8 cellular contexts compared by ENCODE assay signal in the genomic region with DNA sequence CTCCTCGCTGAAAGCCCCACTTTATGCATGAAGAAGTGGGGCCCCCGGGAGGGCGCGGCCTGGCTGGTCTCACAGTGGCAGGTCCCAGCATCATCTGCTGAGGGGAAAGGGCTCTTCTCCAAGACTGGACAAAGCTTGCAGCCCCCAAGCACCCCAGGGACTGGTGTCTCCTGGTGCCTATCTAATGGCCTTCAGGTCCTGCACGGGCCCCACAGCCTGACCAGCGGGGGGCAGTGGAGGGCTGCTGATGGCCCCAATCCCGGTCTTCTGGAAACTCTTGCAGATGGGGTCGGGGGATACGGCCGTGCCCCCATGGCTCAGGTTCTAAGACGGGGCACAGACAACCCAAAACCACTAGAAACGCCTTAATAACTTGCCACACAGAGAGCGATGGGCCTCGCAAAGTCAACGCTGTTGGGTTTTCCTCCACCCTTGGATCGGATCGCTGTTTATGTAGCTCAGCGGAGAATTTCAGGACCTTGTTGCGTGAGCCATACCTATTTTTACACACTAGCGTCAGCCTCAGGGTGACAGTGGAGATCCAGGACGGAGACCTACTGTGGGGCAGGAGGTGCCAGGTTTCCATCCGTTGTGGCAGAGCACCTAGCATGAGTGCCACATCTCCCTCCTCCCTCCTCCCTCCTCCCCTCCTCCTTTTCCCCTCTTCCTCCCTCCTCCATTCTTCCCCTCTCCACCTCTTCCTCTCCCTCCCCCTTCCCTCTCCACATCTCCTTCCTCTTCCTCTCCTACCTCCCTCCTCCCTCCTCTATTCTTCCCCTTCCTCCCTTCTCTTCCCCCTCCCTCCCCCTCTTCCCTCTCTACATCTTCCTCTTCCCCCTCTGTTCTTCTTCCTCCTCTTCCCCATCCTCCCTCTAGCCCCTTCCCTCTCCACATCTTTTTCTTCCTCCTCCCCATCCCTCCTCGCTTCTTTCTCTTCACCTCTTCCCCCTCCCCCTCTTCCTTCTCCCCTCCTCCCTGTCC.
DNase-seq lines count a peak whose midpoint lies in the region; ATAC-seq, FAIRE-seq and TF ChIP-seq lines count a peak whose summit lies in the region.

No MANE protein-coding gene starts in this region.

- TF ChIP-seq EP300 in GM12878 (IDR thresholded peaks at IDR 0.05; ENCODE audit: borderline replicate concordance in 1 of 2, control insufficient read depth in 1 of 2, low read depth in 2 of 2, low read length in 2 of 2), result no peak

- CTCF ChIA-PET in BJ (lab: Yijun Ruan, JAX) (interaction anchor here (0.6 to 1.8 kb wide), 9 partner anchors 14 to 212 kb away, joined by 3 to 8 read pairs (median 4); no protein-coding TSS in a partner anchor), GM12878 (lab: Yijun Ruan, JAX) (interaction anchor here (1.2 kb wide), 1 partner anchor 104 kb away, joined by 3 read pairs; no protein-coding TSS in a partner anchor)

- no peak for DNase-seq in BJ (ENCODE audit: low read depth)
- peak; percentile 52 for DNase-seq in HuH-7.5 (ENCODE audit: low spot score)
- DNase-seq in GM12878 (ENCODE audit: low read depth, low spot score), result no peak
- DNase-seq in kidney epithelial cell (ENCODE audit: low read depth), result no peak
- peak; percentile 85 for DNase-seq in upper lobe of right lung
- DNase-seq in GM19239 (ENCODE audit: insufficient read length, low spot score), result no peak
- DNase-seq in KG1 (lab: John Stamatoyannopoulos, UW), result no peak

- H3K27ac ChIP-seq in GM12878 (ENCODE audit: control insufficient read depth, insufficient read depth) (no peak overlapping the region), upper lobe of right lung (no peak overlapping the region)

- intact Hi-C loops in GM12878 (cut with micrococcal nuclease; ENCODE audit: unreplicated experiment), result loop anchor here (5.0 kb wide), 1 partner anchor 128 kb away; no protein-coding TSS in a partner anchor
- intact Hi-C loops in upper lobe of right lung (cut with DNase I), result loop anchor here (5.0 kb wide), 1 partner anchor 128 kb away; no protein-coding TSS in a partner anchor

- no peak overlapping the region for H3K9ac ChIP-seq in GM12878 (ENCODE audit: control insufficient read depth, insufficient read depth, low read length)

- H3K4me1 ChIP-seq in GM12878 (ENCODE audit: control insufficient read depth, insufficient read depth, low read length) (no peaks in the 10 kb centered on the region), upper lobe of right lung (peaks cover 5% of the 10 kb centered on the region)

- FAIRE-seq in GM12878 (lab: Jason Lieb, UNC) (no peak), GM19239 (lab: Jason Lieb, UNC) (no peak)

- H4K20me1 ChIP-seq in GM12878 (ENCODE audit: control insufficient read depth, insufficient read depth), result no peaks in the 10 kb centered on the region

- no peak; the same call in 2 of the 3 replicates for ATAC-seq in GM12878
- ATAC-seq in upper lobe of right lung, result peak; percentile 87
- ATAC-seq in GM18868 (IDR thresholded peaks at IDR 0.05; ENCODE audit: unreplicated experiment), result no peak

- BruUV-seq in GM12878 (replicated peaks; lab: Mats Ljungman, UMichigan), result no TSS peak

- H3K9me3 ChIP-seq in GM12878 (replicated peaks; ENCODE audit: control insufficient read depth, insufficient read depth, low read length) (no peaks in the 10 kb centered on the region), upper lobe of right lung (no peaks in the 10 kb centered on the region)

- in situ Hi-C loops in GM12878 (cut with MboI), result no loop called here

- no peak for TF ChIP-seq POLR2A in GM12878 (IDR thresholded peaks at IDR 0.05; ENCODE audit: low read depth, low read length)

- RAD21 ChIA-PET in GM12878 (lab: Charles Lee; ENCODE audit: unreplicated experiment), result no interaction called here

- SMC1A ChIA-PET in GM12878 (lab: Charles Lee; ENCODE audit: uncharacterized antibody, unreplicated experiment), result no interaction called here

- TF ChIP-seq CTCF in BJ (IDR thresholded peaks at IDR 0.05; ENCODE audit: insufficient read depth, low read depth, low read length) (peak; percentile 66), GM12878 (IDR thresholded peaks at IDR 0.05 in 2 of 3, conservative IDR thresholded peaks at IDR 0.05 in 1 of 3; ENCODE audit: control insufficient read depth in 2 of 3, extremely low read depth in 1 of 3, insufficient read depth in 1 of 3, low read depth in 3 of 3, low read length in 3 of 3) (peak; percentile 4 to 33 (median 13); a peak in 2 of 6 replicates), kidney epithelial cell (IDR thresholded peaks at IDR 0.05; ENCODE audit: insufficient read depth, low read length, poor library complexity, severe bottlenecking) (peak; percentile 71), upper lobe of right lung (IDR thresholded peaks at IDR 0.05) (peak; percentile 81)

- H3K27me3 ChIP-seq in BJ (ENCODE audit: control insufficient read depth, insufficient read depth, low read length) (no peaks in the 10 kb centered on the region), GM12878 (replicated peaks in 1 of 2; ENCODE audit: control insufficient read depth in 2 of 2, insufficient read depth in 2 of 2, low read length in 1 of 2) (no peaks in the 10 kb centered on the region; a peak in 1 of 4 replicates), kidney epithelial cell (ENCODE audit: control insufficient read depth, insufficient read depth, low read length) (peaks cover 5% of the 10 kb centered on the region), upper lobe of right lung (no peaks in the 10 kb centered on the region)

- H2AFZ ChIP-seq in GM12878 (ENCODE audit: control insufficient read depth, low read depth, low read length), result no peak overlapping the region

- POLR2A ChIA-PET in BJ (lab: Charles Lee), result no interaction called here
- POLR2A ChIA-PET in GM12878 (lab: Charles Lee), result no interaction called here

- H3K4me2 ChIP-seq in GM12878 (ENCODE audit: control insufficient read depth, insufficient read depth), result no peak overlapping the region

- peak; percentile 32 for TF ChIP-seq RAD21 in GM12878 (IDR thresholded peaks at IDR 0.05; ENCODE audit: insufficient read depth, low read depth, low read length)

- H3K79me2 ChIP-seq in GM12878 (ENCODE audit: control insufficient read depth, insufficient read depth, low read length), result no peaks in the 10 kb centered on the region

- H3K4me3 ChIP-seq in BJ (ENCODE audit: low read depth, low read length) (no peak overlapping the region), GM12878 (no peak overlapping the region), kidney epithelial cell (ENCODE audit: low read depth, low read length) (no peak overlapping the region), upper lobe of right lung (no peak overlapping the region)

- no peaks in the 10 kb centered on the region for H3K36me3 ChIP-seq in BJ (ENCODE audit: control insufficient read depth, insufficient read depth, low read length)
- H3K36me3 ChIP-seq in GM12878 (ENCODE audit: control insufficient read depth in 2 of 2, insufficient read depth in 2 of 2, low read length in 1 of 2), result no peaks in the 10 kb centered on the region
- no peaks in the 10 kb centered on the region for H3K36me3 ChIP-seq in kidney epithelial cell (ENCODE audit: control insufficient read depth, insufficient read depth, low read length)
- H3K36me3 ChIP-seq in upper lobe of right lung, result no peaks in the 10 kb centered on the region

- 43% methylated on average over 23 of the region's 23 CpGs for WGBS in GM12878 (ENCODE audit: insufficient coverage, insufficient replicate concordance, low lambda C conversion rate, missing lambda C conversion rate)

TF ChIP-seq in GM12878, 131 proteins besides CTCF, POLR2A, EP300 and RAD21:
- TF ChIP-seq ETV6 (conservative IDR thresholded peaks at IDR 0.05 in 1 of 2, IDR thresholded peaks at IDR 0.05 in 1 of 2; ENCODE audit: borderline replicate concordance in 1 of 2, low read depth in 1 of 2) (no peak), SRF (IDR thresholded peaks at IDR 0.05; ENCODE audit: low read depth in 2 of 2, low read length in 2 of 2) (no peak), GABPA (IDR thresholded peaks at IDR 0.05; ENCODE audit: low read depth) (no peak), FOS (IDR thresholded peaks at IDR 0.05; ENCODE audit: borderline replicate concordance, extremely low read depth, insufficient read length) (no peak), IRF4 (IDR thresholded peaks at IDR 0.05; ENCODE audit: low read depth, low read length) (no peak), WRNIP1 (IDR thresholded peaks at IDR 0.05; ENCODE audit: borderline replicate concordance, low read depth, low read length) (no peak), ZNF384 (IDR thresholded peaks at IDR 0.05; ENCODE audit: borderline replicate concordance, low read depth, low read length) (no peak), KLF5 (IDR thresholded peaks at IDR 0.05; ENCODE audit: partially characterized antibody) (no peak), RBBP5 (conservative IDR thresholded peaks at IDR 0.05) (no peak), BACH1 (IDR thresholded peaks at IDR 0.05; ENCODE audit: borderline replicate concordance) (no peak), TAF1 (IDR thresholded peaks at IDR 0.05; ENCODE audit: borderline replicate concordance, low read depth, low read length) (no peak)
- TF ChIP-seq, protein P1, sequence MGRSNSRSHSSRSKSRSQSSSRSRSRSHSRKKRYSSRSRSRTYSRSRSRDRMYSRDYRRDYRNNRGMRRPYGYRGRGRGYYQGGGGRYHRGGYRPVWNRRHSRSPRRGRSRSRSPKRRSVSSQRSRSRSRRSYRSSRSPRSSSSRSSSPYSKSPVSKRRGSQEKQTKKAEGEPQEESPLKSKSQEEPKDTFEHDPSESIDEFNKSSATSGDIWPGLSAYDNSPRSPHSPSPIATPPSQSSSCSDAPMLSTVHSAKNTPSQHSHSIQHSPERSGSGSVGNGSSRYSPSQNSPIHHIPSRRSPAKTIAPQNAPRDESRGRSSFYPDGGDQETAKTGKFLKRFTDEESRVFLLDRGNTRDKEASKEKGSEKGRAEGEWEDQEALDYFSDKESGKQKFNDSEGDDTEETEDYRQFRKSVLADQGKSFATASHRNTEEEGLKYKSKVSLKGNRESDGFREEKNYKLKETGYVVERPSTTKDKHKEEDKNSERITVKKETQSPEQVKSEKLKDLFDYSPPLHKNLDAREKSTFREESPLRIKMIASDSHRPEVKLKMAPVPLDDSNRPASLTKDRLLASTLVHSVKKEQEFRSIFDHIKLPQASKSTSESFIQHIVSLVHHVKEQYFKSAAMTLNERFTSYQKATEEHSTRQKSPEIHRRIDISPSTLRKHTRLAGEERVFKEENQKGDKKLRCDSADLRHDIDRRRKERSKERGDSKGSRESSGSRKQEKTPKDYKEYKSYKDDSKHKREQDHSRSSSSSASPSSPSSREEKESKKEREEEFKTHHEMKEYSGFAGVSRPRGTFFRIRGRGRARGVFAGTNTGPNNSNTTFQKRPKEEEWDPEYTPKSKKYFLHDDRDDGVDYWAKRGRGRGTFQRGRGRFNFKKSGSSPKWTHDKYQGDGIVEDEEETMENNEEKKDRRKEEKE (IDR thresholded peaks at IDR 0.05), result no peak
TF ChIP-seq in GM12878: peak in this region for 0.

Comparison
In these comparisons a context has a peak if more than half of its experiments do, and no peak if none do; other contexts are left out.
1. DNase-seq: peak in HuH-7.5 (single experiment) and upper lobe of right lung (single experiment); none in BJ (single experiment), GM12878 (single experiment), kidney epithelial cell (single experiment), GM19239 (single experiment) and KG1 (single experiment).
2. CTCF ChIP-seq: peak in every context shown above with its lines; median percentile 81 in upper lobe of right lung; 71 in kidney epithelial cell; 66 in BJ; 13 in GM12878.